Comparison of ENCODE assay signal across 1 cellular context in the genomic region with DNA sequence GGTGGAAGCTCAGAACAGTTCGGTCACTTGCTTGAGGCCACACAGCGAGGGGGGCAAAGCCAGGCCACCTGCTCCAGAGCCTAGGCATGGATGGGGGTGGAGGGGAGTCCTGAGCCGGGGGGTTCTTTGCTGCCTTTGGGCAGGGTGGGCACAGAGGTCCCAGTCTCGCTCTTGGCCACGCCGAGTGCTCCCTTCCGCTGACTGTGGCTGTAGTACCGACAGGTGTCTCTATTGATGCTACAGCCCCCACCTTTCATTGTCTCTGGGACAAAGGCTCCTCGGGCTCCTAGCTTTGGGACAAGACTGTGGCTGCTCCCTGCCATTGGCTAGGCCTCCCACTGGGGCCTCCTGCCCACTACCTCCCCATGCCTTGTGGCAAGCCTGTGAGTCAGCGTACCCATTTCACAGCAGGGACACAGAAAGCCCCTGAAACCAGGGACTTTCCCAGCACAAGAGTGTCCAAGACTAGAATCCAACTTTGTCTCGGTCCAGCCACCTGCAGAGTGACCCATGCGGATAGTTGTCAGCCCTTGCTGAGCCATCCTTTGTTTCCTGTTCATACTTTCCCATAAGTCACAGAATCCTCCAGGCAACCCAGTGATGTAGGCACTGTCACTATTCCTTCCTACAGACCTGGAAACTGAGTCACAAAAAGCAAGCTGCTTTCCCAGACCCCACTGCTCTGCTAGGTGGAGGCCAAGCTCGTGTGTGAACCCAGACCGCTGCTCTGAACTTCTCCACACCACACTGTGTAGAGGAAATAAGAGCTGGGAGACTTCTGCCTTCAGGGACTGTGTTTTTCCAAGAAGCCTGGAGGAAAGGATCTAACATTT.
A peak's percentile ranks its signal among the peaks of the same experiment; 100 is the strongest.
TF ChIP-seq lines count a peak whose summit lies in the region.

No MANE protein-coding gene starts in this region.

TF ChIP-seq in HEK293, 187 proteins besides CTCF, POLR2A, EP300 and RAD21:
- TF ChIP-seq, protein P1, sequence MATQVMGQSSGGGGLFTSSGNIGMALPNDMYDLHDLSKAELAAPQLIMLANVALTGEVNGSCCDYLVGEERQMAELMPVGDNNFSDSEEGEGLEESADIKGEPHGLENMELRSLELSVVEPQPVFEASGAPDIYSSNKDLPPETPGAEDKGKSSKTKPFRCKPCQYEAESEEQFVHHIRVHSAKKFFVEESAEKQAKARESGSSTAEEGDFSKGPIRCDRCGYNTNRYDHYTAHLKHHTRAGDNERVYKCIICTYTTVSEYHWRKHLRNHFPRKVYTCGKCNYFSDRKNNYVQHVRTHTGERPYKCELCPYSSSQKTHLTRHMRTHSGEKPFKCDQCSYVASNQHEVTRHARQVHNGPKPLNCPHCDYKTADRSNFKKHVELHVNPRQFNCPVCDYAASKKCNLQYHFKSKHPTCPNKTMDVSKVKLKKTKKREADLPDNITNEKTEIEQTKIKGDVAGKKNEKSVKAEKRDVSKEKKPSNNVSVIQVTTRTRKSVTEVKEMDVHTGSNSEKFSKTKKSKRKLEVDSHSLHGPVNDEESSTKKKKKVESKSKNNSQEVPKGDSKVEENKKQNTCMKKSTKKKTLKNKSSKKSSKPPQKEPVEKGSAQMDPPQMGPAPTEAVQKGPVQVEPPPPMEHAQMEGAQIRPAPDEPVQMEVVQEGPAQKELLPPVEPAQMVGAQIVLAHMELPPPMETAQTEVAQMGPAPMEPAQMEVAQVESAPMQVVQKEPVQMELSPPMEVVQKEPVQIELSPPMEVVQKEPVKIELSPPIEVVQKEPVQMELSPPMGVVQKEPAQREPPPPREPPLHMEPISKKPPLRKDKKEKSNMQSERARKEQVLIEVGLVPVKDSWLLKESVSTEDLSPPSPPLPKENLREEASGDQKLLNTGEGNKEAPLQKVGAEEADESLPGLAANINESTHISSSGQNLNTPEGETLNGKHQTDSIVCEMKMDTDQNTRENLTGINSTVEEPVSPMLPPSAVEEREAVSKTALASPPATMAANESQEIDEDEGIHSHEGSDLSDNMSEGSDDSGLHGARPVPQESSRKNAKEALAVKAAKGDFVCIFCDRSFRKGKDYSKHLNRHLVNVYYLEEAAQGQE (tag by site-specific recombination; IDR thresholded peaks at IDR 0.05) = no peak
- peak; percentile 59 for TF ChIP-seq ZIC2 (tag by site-specific recombination; IDR thresholded peaks at IDR 0.05)
- TF ChIP-seq, protein P2, sequence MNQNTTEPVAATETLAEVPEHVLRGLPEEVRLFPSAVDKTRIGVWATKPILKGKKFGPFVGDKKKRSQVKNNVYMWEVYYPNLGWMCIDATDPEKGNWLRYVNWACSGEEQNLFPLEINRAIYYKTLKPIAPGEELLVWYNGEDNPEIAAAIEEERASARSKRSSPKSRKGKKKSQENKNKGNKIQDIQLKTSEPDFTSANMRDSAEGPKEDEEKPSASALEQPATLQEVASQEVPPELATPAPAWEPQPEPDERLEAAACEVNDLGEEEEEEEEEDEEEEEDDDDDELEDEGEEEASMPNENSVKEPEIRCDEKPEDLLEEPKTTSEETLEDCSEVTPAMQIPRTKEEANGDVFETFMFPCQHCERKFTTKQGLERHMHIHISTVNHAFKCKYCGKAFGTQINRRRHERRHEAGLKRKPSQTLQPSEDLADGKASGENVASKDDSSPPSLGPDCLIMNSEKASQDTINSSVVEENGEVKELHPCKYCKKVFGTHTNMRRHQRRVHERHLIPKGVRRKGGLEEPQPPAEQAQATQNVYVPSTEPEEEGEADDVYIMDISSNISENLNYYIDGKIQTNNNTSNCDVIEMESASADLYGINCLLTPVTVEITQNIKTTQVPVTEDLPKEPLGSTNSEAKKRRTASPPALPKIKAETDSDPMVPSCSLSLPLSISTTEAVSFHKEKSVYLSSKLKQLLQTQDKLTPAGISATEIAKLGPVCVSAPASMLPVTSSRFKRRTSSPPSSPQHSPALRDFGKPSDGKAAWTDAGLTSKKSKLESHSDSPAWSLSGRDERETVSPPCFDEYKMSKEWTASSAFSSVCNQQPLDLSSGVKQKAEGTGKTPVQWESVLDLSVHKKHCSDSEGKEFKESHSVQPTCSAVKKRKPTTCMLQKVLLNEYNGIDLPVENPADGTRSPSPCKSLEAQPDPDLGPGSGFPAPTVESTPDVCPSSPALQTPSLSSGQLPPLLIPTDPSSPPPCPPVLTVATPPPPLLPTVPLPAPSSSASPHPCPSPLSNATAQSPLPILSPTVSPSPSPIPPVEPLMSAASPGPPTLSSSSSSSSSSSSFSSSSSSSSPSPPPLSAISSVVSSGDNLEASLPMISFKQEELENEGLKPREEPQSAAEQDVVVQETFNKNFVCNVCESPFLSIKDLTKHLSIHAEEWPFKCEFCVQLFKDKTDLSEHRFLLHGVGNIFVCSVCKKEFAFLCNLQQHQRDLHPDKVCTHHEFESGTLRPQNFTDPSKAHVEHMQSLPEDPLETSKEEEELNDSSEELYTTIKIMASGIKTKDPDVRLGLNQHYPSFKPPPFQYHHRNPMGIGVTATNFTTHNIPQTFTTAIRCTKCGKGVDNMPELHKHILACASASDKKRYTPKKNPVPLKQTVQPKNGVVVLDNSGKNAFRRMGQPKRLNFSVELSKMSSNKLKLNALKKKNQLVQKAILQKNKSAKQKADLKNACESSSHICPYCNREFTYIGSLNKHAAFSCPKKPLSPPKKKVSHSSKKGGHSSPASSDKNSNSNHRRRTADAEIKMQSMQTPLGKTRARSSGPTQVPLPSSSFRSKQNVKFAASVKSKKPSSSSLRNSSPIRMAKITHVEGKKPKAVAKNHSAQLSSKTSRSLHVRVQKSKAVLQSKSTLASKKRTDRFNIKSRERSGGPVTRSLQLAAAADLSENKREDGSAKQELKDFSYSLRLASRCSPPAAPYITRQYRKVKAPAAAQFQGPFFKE (tag by site-specific recombination; IDR thresholded peaks at IDR 0.05; ENCODE audit: borderline replicate concordance) = no peak
- TF ChIP-seq ZNF521 (tag by site-specific recombination; IDR thresholded peaks at IDR 0.05) = no peak
- TF ChIP-seq ZNF169 (tag by site-specific recombination; IDR thresholded peaks at IDR 0.05) = no peak
- TF ChIP-seq ZNF843 (tag by site-specific recombination; IDR thresholded peaks at IDR 0.05) = no peak
- TF ChIP-seq SCRT2 (tag by site-specific recombination; IDR thresholded peaks at IDR 0.05) = 0 out of 2 replicates have a peak, but pooled peaks have one; percentile 25
